8 cellular contexts compared by ENCODE assay signal in genomic region chr9:132241840-132242620, GRCh38.
DNase-seq lines count a peak whose midpoint lies in the region; ATAC-seq and TF ChIP-seq lines count a peak whose summit lies in the region.

No MANE protein-coding gene starts in this region.

- no peaks in the 10 kb centered on the region for H3F3A ChIP-seq in OCI-LY1 (ENCODE audit: insufficient read depth, low read length)

- H3K4me1 Mint-ChIP-seq in activated naive CD8-positive, alpha-beta T cell treated with anti-CD3 and anti-CD28 coated beads, Interleukin-2, amount 50 U/mL, for 24 hours = peaks cover 9% of the 10 kb centered on the region

- H3K27me3 Mint-ChIP-seq in activated naive CD8-positive, alpha-beta T cell treated with anti-CD3 and anti-CD28 coated beads, Interleukin-2, amount 50 U/mL, for 24 hours = peaks cover 13% of the 10 kb centered on the region

- peak overlapping the region; percentile 56 for H3K4me3 ChIP-seq in OCI-LY1 (ENCODE audit: low read depth, low read length, poor library complexity, severe bottlenecking)

- peaks cover 22% of the 10 kb centered on the region for H3K4me1 ChIP-seq in OCI-LY1 (ENCODE audit: insufficient read depth, low read length, severe bottlenecking)

- H3K27ac Mint-ChIP-seq in activated naive CD8-positive, alpha-beta T cell treated with anti-CD3 and anti-CD28 coated beads, Interleukin-2, amount 50 U/mL, for 24 hours = peak overlapping the region; percentile 73

- TF ChIP-seq CTCF in OCI-LY1 (IDR thresholded peaks at IDR 0.05; ENCODE audit: low read length) = no peak

- no peaks in the 10 kb centered on the region for H3K9me3 ChIP-seq in OCI-LY1 (ENCODE audit: low read length)

- peak; percentile 36 for DNase-seq in stimulated activated CD4-positive, alpha-beta T cell treated with anti-CD3 and anti-CD28 coated beads, Interleukin-12 subunit alpha, Interleukin-12 subunit beta, amount 100 ng/mL, for 4 hours
- no peak for DNase-seq in stimulated activated CD4-positive, alpha-beta T cell treated with anti-CD3 and anti-CD28 coated beads, Interleukin-2, amount 100 ng/mL, for 48 hours
- DNase-seq in activated naive CD8-positive, alpha-beta T cell treated with anti-CD3 and anti-CD28 coated beads, Interleukin-2, amount 50 U/mL, for 24 hours = peak; percentile 44
- DNase-seq in iris pigment epithelial cell (ENCODE audit: low read depth) = peak; percentile 17
- peak; percentile 45 for DNase-seq in stimulated activated CD4-positive, alpha-beta T cell treated with anti-CD3 and anti-CD28 coated beads, Interleukin-4, amount 100 ng/mL, for 24 hours
- no peak for DNase-seq in NCI-H1694 treated with DMSO at 0.1 percent for 48 hours (lab: John Stamatoyannopoulos, UW)

- H3K36me3 ChIP-seq in OCI-LY1 (ENCODE audit: insufficient read depth, low read length) = no peaks in the 10 kb centered on the region

- H3K4me3 Mint-ChIP-seq in activated naive CD8-positive, alpha-beta T cell treated with anti-CD3 and anti-CD28 coated beads, Interleukin-2, amount 50 U/mL, for 24 hours = peak overlapping the region; percentile 85

- no peaks in the 10 kb centered on the region for H4K20me1 ChIP-seq in OCI-LY1 (ENCODE audit: insufficient read depth, low read length)

- peaks cover 4% of the 10 kb centered on the region; the same call in 1 of the 2 replicates for H3K27me3 ChIP-seq in OCI-LY1 (ENCODE audit: insufficient read depth, low read length)

- no peak for ATAC-seq in activated naive CD8-positive, alpha-beta T cell treated with anti-CD3 and anti-CD28 coated beads, Interleukin-2, amount 50 U/mL, for 24 hours
- no peak for ATAC-seq in HG03097 (IDR thresholded peaks at IDR 0.05; ENCODE audit: low FRiP score, unreplicated experiment)

- H2AFZ ChIP-seq in OCI-LY1 (ENCODE audit: low read length) = no peak overlapping the region

- no peak overlapping the region for H3K27ac ChIP-seq in OCI-LY1 (ENCODE audit: low read depth, low read length, poor library complexity, severe bottlenecking)

- H3K9ac ChIP-seq in OCI-LY1 (ENCODE audit: low read length) = peak overlapping the region; percentile 18

- no peaks in the 10 kb centered on the region for H3K9me2 ChIP-seq in OCI-LY1 (ENCODE audit: low read depth, low read length)

- no peaks in the 10 kb centered on the region for H3K9me3 Mint-ChIP-seq in activated naive CD8-positive, alpha-beta T cell treated with anti-CD3 and anti-CD28 coated beads, Interleukin-2, amount 50 U/mL, for 24 hours

- H3K36me3 Mint-ChIP-seq in activated naive CD8-positive, alpha-beta T cell treated with anti-CD3 and anti-CD28 coated beads, Interleukin-2, amount 50 U/mL, for 24 hours (ENCODE audit: low read depth) = no peaks in the 10 kb centered on the region

- H3K79me2 ChIP-seq in OCI-LY1 (ENCODE audit: insufficient read depth, low read length) = no peaks in the 10 kb centered on the region

- peak overlapping the region; percentile 62 for H3K4me2 ChIP-seq in OCI-LY1 (ENCODE audit: low read length)

Comparison
In these comparisons a context has a peak if more than half of its experiments do, and no peak if none do; other contexts are left out.
1. DNase-seq: peak in stimulated activated CD4-positive, alpha-beta T cell treated with anti-CD3 and anti-CD28 coated beads, Interleukin-12 subunit alpha, Interleukin-12 subunit beta, amount 100 ng/mL, for 4 hours (single experiment), activated naive CD8-positive, alpha-beta T cell treated with anti-CD3 and anti-CD28 coated beads, Interleukin-2, amount 50 U/mL, for 24 hours (single experiment), iris pigment epithelial cell (single experiment) and stimulated activated CD4-positive, alpha-beta T cell treated with anti-CD3 and anti-CD28 coated beads, Interleukin-4, amount 100 ng/mL, for 24 hours (single experiment); none in stimulated activated CD4-positive, alpha-beta T cell treated with anti-CD3 and anti-CD28 coated beads, Interleukin-2, amount 100 ng/mL, for 48 hours (0 of 2) and NCI-H1694 treated with DMSO at 0.1 percent for 48 hours (single experiment).